Comparison of ENCODE assay signal across 1 cellular context in genomic region chr12:75315518-75315917, GRCh38.
TF ChIP-seq lines count a peak whose summit lies in the region.

No MANE protein-coding gene starts in this region.

TF ChIP-seq in HepG2, 621 proteins besides CTCF, POLR2A, EP300 and RAD21 (continued from another document):
- no peak for TF ChIP-seq TCF7L2 (IDR thresholded peaks at IDR 0.05; ENCODE audit: low read depth, low read length)
- TF ChIP-seq ASH2L (IDR thresholded peaks at IDR 0.05; ENCODE audit: insufficient read length, low read depth, low read length), result no peak
- no peak for TF ChIP-seq ZNF644 (CRISPR knock-in tag; IDR thresholded peaks at IDR 0.05; ENCODE audit: low read depth)
- TF ChIP-seq ZFY (CRISPR knock-in tag; IDR thresholded peaks at IDR 0.05), result no peak
